ENCODE assay signal across 12 cellular contexts in genomic region chr5:145908206-145908945, GRCh38. TPM values are rescaled to one million over a fixed set of nuclear protein-coding genes. Genes with fewer than 3 reads are reported as not detected.
DNase-seq lines count a peak whose midpoint lies in the region; ATAC-seq and TF ChIP-seq lines count a peak whose summit lies in the region.
"Had no signal": no experiment of that assay in that cellular context is flagged by ENCODE, and none has a peak within 500 bp of the region (broad histone marks: within the 10 kb centered on the region; RNA-seq: fewer than 3 reads in every experiment).

No MANE protein-coding gene starts in this region.

- no peak overlapping the region for H3K4me3 ChIP-seq in AG10803 (ENCODE audit: low read length)
- H3K4me3 ChIP-seq in LNCaP clone FGC (ENCODE audit: low read depth, low read length), result no peak overlapping the region
- no peak overlapping the region for H3K4me3 ChIP-seq in lower lobe of right lung

- no peak for DNase-seq in AG10803 (ENCODE audit: low read depth)
- no peak for DNase-seq in LNCaP clone FGC (ENCODE audit: low read depth)
- DNase-seq in chondrocyte (ENCODE audit: low spot score), result no peak
- DNase-seq in lower lobe of right lung, result no peak
- no peak for DNase-seq in left cardiac atrium
- no peak for DNase-seq in pons (ENCODE audit: low spot score)
- DNase-seq: activated effector memory CD4-positive, alpha-beta T cell treated with anti-CD3 and anti-CD28 coated beads, Interleukin-2, amount 50 U/mL, for 16 hours; foreskin melanocyte; NCI-H2029 had no signal

- no peaks in the 10 kb centered on the region for H3K27me3 ChIP-seq in lower lobe of right lung (ENCODE audit: low read depth)

- no peak overlapping the region for H3K27ac ChIP-seq in lower lobe of right lung

- ATAC-seq in lower lobe of right lung, result no peak
- ATAC-seq in left cardiac atrium, result no peak
- ATAC-seq in HG03354 (IDR thresholded peaks at IDR 0.05; ENCODE audit: poor library complexity, severe bottlenecking, unreplicated experiment), result no peak
- ATAC-seq in GM18517 (IDR thresholded peaks at IDR 0.05; ENCODE audit: unreplicated experiment), result no peak
- ATAC-seq: stimulated activated effector memory CD8-positive, alpha-beta T cell treated with anti-CD3 and anti-CD28 coated beads, Interleukin-12 subunit alpha, Interleukin-12 subunit beta, amount 100 ng/mL, for 72 hours had no signal

- no peaks in the 10 kb centered on the region for H3K36me3 Mint-ChIP-seq in chondrocyte (ENCODE audit: low read depth)
- H3K36me3 Mint-ChIP-seq: stimulated activated effector memory CD8-positive, alpha-beta T cell treated with anti-CD3 and anti-CD28 coated beads, Interleukin-12 subunit alpha, Interleukin-12 subunit beta, amount 100 ng/mL, for 72 hours had no signal

- H3K27ac Mint-ChIP-seq in chondrocyte (ENCODE audit: unreplicated experiment), result no peak overlapping the region
- H3K27ac Mint-ChIP-seq: stimulated activated effector memory CD8-positive, alpha-beta T cell treated with anti-CD3 and anti-CD28 coated beads, Interleukin-12 subunit alpha, Interleukin-12 subunit beta, amount 100 ng/mL, for 72 hours had no signal

- no peak overlapping the region for H3K4me3 Mint-ChIP-seq in chondrocyte (ENCODE audit: unreplicated experiment)
- H3K4me3 Mint-ChIP-seq: stimulated activated effector memory CD8-positive, alpha-beta T cell treated with anti-CD3 and anti-CD28 coated beads, Interleukin-12 subunit alpha, Interleukin-12 subunit beta, amount 100 ng/mL, for 72 hours had no signal

- intact Hi-C loops in lower lobe of right lung (cut with DNase I) (no loop called here), left cardiac atrium (cut with DNase I) (no loop called here)

- H3K36me3 ChIP-seq in lower lobe of right lung, result no peaks in the 10 kb centered on the region

- no peaks in the 10 kb centered on the region for H3K4me1 ChIP-seq in lower lobe of right lung

- H3K4me1 Mint-ChIP-seq in chondrocyte (ENCODE audit: low read depth), result no peaks in the 10 kb centered on the region
- H3K4me1 Mint-ChIP-seq: stimulated activated effector memory CD8-positive, alpha-beta T cell treated with anti-CD3 and anti-CD28 coated beads, Interleukin-12 subunit alpha, Interleukin-12 subunit beta, amount 100 ng/mL, for 72 hours had no signal

- TF ChIP-seq CTCF in AG10803 (conservative IDR thresholded peaks at IDR 0.05; ENCODE audit: low read length) (peak; percentile 26), LNCaP clone FGC (IDR thresholded peaks at IDR 0.05; ENCODE audit: control insufficient read depth, extremely low read depth, insufficient read depth) (peak; percentile 54), chondrocyte (IDR thresholded peaks at IDR 0.05) (peak; percentile 66), lower lobe of right lung (IDR thresholded peaks at IDR 0.05) (peak; percentile 15)

- no peaks in the 10 kb centered on the region for H3K9me3 ChIP-seq in lower lobe of right lung

- no peaks in the 10 kb centered on the region for H3K27me3 Mint-ChIP-seq in chondrocyte (ENCODE audit: low read depth)

- H3K9me3 Mint-ChIP-seq in chondrocyte (ENCODE audit: low read depth), result no peaks in the 10 kb centered on the region
- H3K9me3 Mint-ChIP-seq: stimulated activated effector memory CD8-positive, alpha-beta T cell treated with anti-CD3 and anti-CD28 coated beads, Interleukin-12 subunit alpha, Interleukin-12 subunit beta, amount 100 ng/mL, for 72 hours had no signal

RNA-seq across cellular contexts. Expression of gene SH3RF2, which starts 28.0 kb away (rescaled TPM):
- 0.33 to 0.42 TPM (median 0.39 TPM) in 3 replicates for total RNA-seq in chondrocyte
- total RNA-seq in lower lobe of right lung, result 11.5 TPM
- total RNA-seq in left cardiac atrium, result 100 to 1,000 TPM in 1 of 2 donors, 10 to 100 TPM in 1; 56.2 to 179 TPM

RNA-seq across cellular contexts. Expression of gene GRXCR2, which starts 35.6 kb away (rescaled TPM):
- total RNA-seq in chondrocyte, result not detected in 3 replicates
- not detected for total RNA-seq in lower lobe of right lung
- 1 to 10 TPM in 1 of 2 donors, under 1 TPM in 1; 0.60 to 1.9 TPM for total RNA-seq in left cardiac atrium

Comparison
In these comparisons a context has a peak if more than half of its experiments do, and no peak if none do; other contexts are left out.
1. CTCF ChIP-seq: peak in every context shown above with its lines; median percentile 66 in chondrocyte; 54 in LNCaP clone FGC; 26 in AG10803; 15 in lower lobe of right lung.